In the genomic region with DNA sequence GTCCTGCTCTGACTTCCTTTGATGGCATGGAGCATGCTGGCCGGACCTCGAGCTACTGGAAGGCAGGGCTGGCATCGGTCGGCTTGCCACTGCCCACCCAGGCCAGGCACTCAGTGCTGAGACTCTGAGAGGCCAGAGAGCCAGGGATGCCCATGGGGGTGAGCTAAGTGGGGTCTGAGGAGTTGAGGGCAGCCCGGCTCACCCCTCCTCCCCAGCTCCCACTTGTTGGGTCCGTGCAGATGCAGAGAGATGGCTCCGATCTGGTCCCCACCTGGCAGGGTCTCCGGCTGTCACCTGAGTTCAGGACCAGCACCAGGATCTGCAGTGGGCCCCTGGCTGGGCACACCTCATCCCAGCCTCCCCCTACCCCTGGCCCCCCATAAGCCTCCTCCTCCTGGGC, we compare ENCODE assay signal across 32 cellular contexts. TPM values are rescaled to one million over a fixed set of nuclear protein-coding genes. Genes with fewer than 3 reads are reported as not detected.
DNase-seq lines count a peak whose midpoint lies in the region; ATAC-seq, FAIRE-seq and TF ChIP-seq lines count a peak whose summit lies in the region.
"Had no signal": no experiment of that assay in that cellular context is flagged by ENCODE, and none has a peak within 500 bp of the region (broad histone marks: within the 10 kb centered on the region; RNA-seq: fewer than 3 reads in every experiment).

No MANE protein-coding gene starts in this region.

- intact Hi-C loops in GM12878 (cut with micrococcal nuclease; ENCODE audit: unreplicated experiment): no loop called here
- intact Hi-C loops in left ventricle myocardium inferior (cut with micrococcal nuclease): no loop called here
- intact Hi-C loops in psoas muscle (cut with DNase I): no loop called here

- no TSS peak for BruUV-seq in GM12878 (replicated peaks; lab: Mats Ljungman, UMichigan)

- H3K4me1 ChIP-seq in GM12878 (ENCODE audit: control insufficient read depth, insufficient read depth, low read length): no peaks in the 10 kb centered on the region; the same call in 1 of the 2 replicates
- H3K4me1 ChIP-seq in left ventricle myocardium inferior: peaks cover 74% of the 10 kb centered on the region
- H3K4me1 ChIP-seq in psoas muscle: peaks cover 22% of the 10 kb centered on the region
- H3K4me1 ChIP-seq in urinary bladder (ENCODE audit: insufficient read depth): no peaks in the 10 kb centered on the region

- H3K36me3 ChIP-seq in GM12878 (ENCODE audit: control insufficient read depth in 2 of 2, insufficient read depth in 2 of 2, low read length in 1 of 2) (peaks cover 2 to 10% of the 10 kb centered on the region in 2 experiments; a peak in 3 of 4 replicates), left ventricle myocardium inferior (no peaks in the 10 kb centered on the region), psoas muscle (ENCODE audit: insufficient read depth in 1 of 2, low read depth in 1 of 2) (no peaks in the 10 kb centered on the region), urinary bladder (ENCODE audit: insufficient read depth) (no peaks in the 10 kb centered on the region)
- H3K36me3 ChIP-seq: BLaER1 treated with 17β-estradiol and CSF1 and Interleukin-3, amounts not matched to agents 10 nM and 100 nM; thyroid gland had no signal

- no peaks in the 10 kb centered on the region for H3K9me3 ChIP-seq in GM12878 (replicated peaks; ENCODE audit: control insufficient read depth, insufficient read depth, low read length)
- H3K9me3 ChIP-seq in left ventricle myocardium inferior (replicated peaks): no peaks in the 10 kb centered on the region
- no peaks in the 10 kb centered on the region for H3K9me3 ChIP-seq in psoas muscle
- H3K9me3 ChIP-seq: BLaER1 treated with 17β-estradiol and CSF1 and Interleukin-3, amounts not matched to agents 10 nM and 100 nM; Caco-2; MG63; thyroid gland had no signal

- FAIRE-seq in GM12878 (lab: Jason Lieb, UNC): no peak
- FAIRE-seq: endothelial cell of umbilical vein had no signal

- 89% methylated on average over 6 of the region's 8 CpGs for WGBS in GM12878 (ENCODE audit: insufficient coverage, insufficient replicate concordance, low lambda C conversion rate, missing lambda C conversion rate)
- WGBS in psoas muscle, 3 donors: 81 to 83% (median 82%) methylated on average over 8 of the region's 8 CpGs
- WGBS in urinary bladder: 87% methylated on average over 8 of the region's 8 CpGs

- TF ChIP-seq RAD21 in GM12878 (IDR thresholded peaks at IDR 0.05; ENCODE audit: insufficient read depth, low read depth, low read length): no peak

- H3K27me3 ChIP-seq in GM12878 (replicated peaks in 1 of 2; ENCODE audit: control insufficient read depth in 2 of 2, insufficient read depth in 2 of 2, low read length in 1 of 2) (no peaks in the 10 kb centered on the region), left ventricle myocardium inferior (ENCODE audit: low read depth) (peaks cover 34% of the 10 kb centered on the region), psoas muscle (ENCODE audit: insufficient read depth in 3 of 3, low read length in 2 of 3) (peaks cover 0 to 32% (median 5%) of the 10 kb centered on the region in 3 donors)
- H3K27me3 ChIP-seq: thyroid gland had no signal

- H3K79me2 ChIP-seq in GM12878 (ENCODE audit: control insufficient read depth, insufficient read depth, low read length): peaks cover 25% of the 10 kb centered on the region

- no peak overlapping the region for H3K4me3 ChIP-seq in GM12878
- peak overlapping the region; percentile 64 for H3K4me3 ChIP-seq in left ventricle myocardium inferior
- H3K4me3 ChIP-seq in psoas muscle: peak overlapping the region; percentile 54
- no peak overlapping the region for H3K4me3 ChIP-seq in urinary bladder (ENCODE audit: low read depth, low read length)
- H3K4me3 ChIP-seq: BLaER1 treated with 17β-estradiol and CSF1 and Interleukin-3, amounts not matched to agents 10 nM and 100 nM; MG63; PC-9; smooth muscle cell; thyroid gland had no signal

- no peak overlapping the region for H3K9ac ChIP-seq in GM12878 (ENCODE audit: control insufficient read depth, insufficient read depth, low read length)
- H3K9ac ChIP-seq: BLaER1 treated with 17β-estradiol and CSF1 and Interleukin-3, amounts not matched to agents 10 nM and 100 nM; KMS-11 had no signal

- TF ChIP-seq POLR2A in GM12878 (IDR thresholded peaks at IDR 0.05; ENCODE audit: low read depth, low read length): peak; percentile 21

- no peak overlapping the region for H2AFZ ChIP-seq in GM12878 (ENCODE audit: control insufficient read depth, low read depth, low read length)
- H2AFZ ChIP-seq: PC-9 had no signal

- RAD21 ChIA-PET in GM12878 (lab: Charles Lee; ENCODE audit: unreplicated experiment): no interaction called here

- TF ChIP-seq CTCF in GM12878 (IDR thresholded peaks at IDR 0.05 in 2 of 3, conservative IDR thresholded peaks at IDR 0.05 in 1 of 3; ENCODE audit: control insufficient read depth in 2 of 3, extremely low read depth in 1 of 3, insufficient read depth in 1 of 3, low read depth in 3 of 3, low read length in 3 of 3) (no peak), left ventricle myocardium inferior (IDR thresholded peaks at IDR 0.05; ENCODE audit: borderline replicate concordance) (no peak), psoas muscle (IDR thresholded peaks at IDR 0.05) (no peak), GM20000 (IDR thresholded peaks at IDR 0.05; ENCODE audit: extremely low read depth, missing control alignments) (no peak)

- peaks cover 9% of the 10 kb centered on the region for H4K20me1 ChIP-seq in GM12878 (ENCODE audit: control insufficient read depth, insufficient read depth)

- CTCF ChIA-PET in GM12878 (lab: Yijun Ruan, JAX): no interaction called here

- DNase-seq in GM12878 (ENCODE audit: low read depth, low spot score) (no peak), left ventricle myocardium inferior (peak; percentile 14), psoas muscle (peak; percentile 9 to 45), GM20000 (ENCODE audit: low spot score) (no peak), NCI-H1092 (lab: John Stamatoyannopoulos, UW) (no peak)
- no peak for DNase-seq in stimulated activated CD4-positive, alpha-beta T cell treated with anti-CD3 and anti-CD28 coated beads, Interleukin-12 subunit alpha, Interleukin-12 subunit beta, amount 100 ng/mL, for 4 hours
- DNase-seq: activated CD4-positive, alpha-beta T cell treated with anti-CD3 and anti-CD28 coated beads for 36 hours; activated CD8-positive, alpha-beta T cell treated with anti-CD3 and anti-CD28 coated beads, Interleukin-2, amount 10 ng/mL, durations not matched to agents 7 days and 5 days; activated naive CD4-positive, alpha-beta T cell treated with anti-CD3 and anti-CD28 coated beads, Interleukin-2, amount 50 U/mL, for 16 hours; amygdala; Caco-2; DMS53; H9; MG63; naive B cell; NCI-H1417; NCI-H2029; NCI-H526 treated with DMSO at 0.1 percent for 48 hours; nucleus accumbens; PC-9; SHP77; stimulated activated CD4-positive, alpha-beta T cell treated with anti-CD3 and anti-CD28 coated beads, Interleukin-2, amount 100 ng/mL, for 24 hours; thyroid gland had no signal

- POLR2A ChIA-PET in GM12878 (lab: Charles Lee): no interaction called here

- in situ Hi-C loops in GM12878 (cut with MboI): no loop called here

- H3K4me2 ChIP-seq in GM12878 (ENCODE audit: control insufficient read depth, insufficient read depth): no peak overlapping the region
- H3K4me2 ChIP-seq: KMS-11, PC-9, smooth muscle cell had no signal

- TF ChIP-seq EP300 in GM12878 (IDR thresholded peaks at IDR 0.05; ENCODE audit: borderline replicate concordance in 1 of 2, control insufficient read depth in 1 of 2, low read depth in 2 of 2, low read length in 2 of 2): no peak

- SMC1A ChIA-PET in GM12878 (lab: Charles Lee; ENCODE audit: uncharacterized antibody, unreplicated experiment): interaction anchor here (1.6 kb wide), 1 partner anchor 15 kb away, joined by 3 read pairs; no protein-coding TSS in a partner anchor

- H3K27ac ChIP-seq in GM12878 (ENCODE audit: control insufficient read depth, insufficient read depth) (no peak overlapping the region), left ventricle myocardium inferior (replicated peaks) (peak overlapping the region; percentile 89), psoas muscle (no peak overlapping the region), urinary bladder (ENCODE audit: low read depth) (peak overlapping the region; percentile 38)
- H3K27ac ChIP-seq: BLaER1 treated with 17β-estradiol and CSF1 and Interleukin-3, amounts not matched to agents 10 nM and 100 nM; KMS-11; PC-9; thyroid gland had no signal

- no peak for ATAC-seq in GM12878
- no peak for ATAC-seq in psoas muscle
- ATAC-seq: activated CD4-positive, alpha-beta T cell treated with anti-CD3 and anti-CD28 coated beads for 36 hours; activated CD8-positive, alpha-beta T cell treated with anti-CD3 and anti-CD28 coated beads, Interleukin-2, amount 10 ng/mL, durations not matched to agents 7 days and 5 days had no signal

RNA-seq across cellular contexts. Expression of gene LSP1, which starts 13.3 kb away (rescaled TPM):
- total RNA-seq in GM12878 (2013; cell fraction: nucleolus; rRNA removed): 108 and 116 TPM in 2 replicates
- total RNA-seq in GM12878 (2014; rRNA removed) (374 and 409 TPM in 2 replicates), GM12878 (2014; rRNA removed; fragmentation: Illumina TruSeq; extraction: Trizol) (152 and 171 TPM in 2 replicates), GM12878 (2021) (478 and 488 TPM in 2 replicates), left ventricle myocardium inferior (19.7 TPM), psoas muscle (10 to 100 TPM; 14.4 to 27.1 (median 19.1) TPM), urinary bladder (50.7 TPM)
- 194 TPM for polyA plus RNA-seq in GM12878 (2011; ENCODE audit: low read depth)
- polyA plus RNA-seq in GM12878 (2011; rRNA removed) (156 and 283 TPM in 2 replicates), GM12878 (2014; fragmentation: Illumina TruSeq; extraction: Trizol) (109 and 328 TPM in 2 replicates), GM12878 (2014; fragmentation: Nextera tagmentation; extraction: Ambion mirVana) (10 to 100 TPM; 19.2 to 34.2 TPM), GM12878 (2014; rRNA removed) (411 and 535 TPM in 2 replicates), GM12878 (2016; fragmentation: Nextera tagmentation; extraction: Ambion mirVana) (100 to 1,000 TPM; 442 to 487 TPM), psoas muscle (10 to 100 TPM in 1 of 3 donors, 1 to 10 TPM in 2; 7.5 to 11.5 (median 9.4) TPM), urinary bladder (160 TPM)
- polyA plus RNA-seq in GM12878 (2011; cell fraction: cytosol; rRNA removed): 242 and 323 TPM in 2 replicates
- 182 and 199 TPM in 2 replicates for polyA plus RNA-seq in GM12878 (2011; cell fraction: nucleus; rRNA removed)
- polyA plus RNA-seq in GM12878 (2012): 365 and 472 TPM in 2 replicates
- 57.7 and 106 TPM in 2 replicates for polyA minus RNA-seq in GM12878 (2011; rRNA and poly(A)+ RNA removed)
- 52.5 and 54.1 TPM in 2 replicates for polyA minus RNA-seq in GM12878 (2011; cell fraction: cytosol; rRNA and poly(A)+ RNA removed)
- polyA minus RNA-seq in GM12878 (2011; cell fraction: nucleus; rRNA and poly(A)+ RNA removed): 14.3 and 28.3 TPM in 2 replicates
- total RNA-seq: Caco-2, endothelial cell of umbilical vein, H9, pulmonary artery endothelial cell had no signal
- polyA plus RNA-seq: endothelial cell of umbilical vein had no signal

RNA-seq across cellular contexts. Expression of gene PRR33, which starts 25.5 kb away (rescaled TPM):
- total RNA-seq in GM12878 (2013; cell fraction: nucleolus; rRNA removed): not detected in 2 replicates
- total RNA-seq in GM12878 (2014; rRNA removed): not detected in 2 replicates
- total RNA-seq in GM12878 (2014; rRNA removed; fragmentation: Illumina TruSeq; extraction: Trizol): not detected in 2 replicates
- total RNA-seq in GM12878 (2021): not detected in 2 replicates
- 3.0 TPM for polyA plus RNA-seq in GM12878 (2011; ENCODE audit: low read depth)
- polyA plus RNA-seq in GM12878 (2011; rRNA removed): not detected in 2 replicates
- 0.01 TPM in 1 of 2 replicates, not detected in the other for polyA plus RNA-seq in GM12878 (2011; cell fraction: cytosol; rRNA removed)
- not detected in 2 replicates for polyA plus RNA-seq in GM12878 (2011; cell fraction: nucleus; rRNA removed)
- 6.1 and 10.8 TPM in 2 replicates for polyA plus RNA-seq in GM12878 (2012)
- polyA plus RNA-seq in GM12878 (2014; fragmentation: Illumina TruSeq; extraction: Trizol): not detected in 2 replicates
- polyA plus RNA-seq in GM12878 (2014; fragmentation: Nextera tagmentation; extraction: Ambion mirVana): under 1 TPM in 1 of 2 experiments, not detected in 1; 0.02 TPM
- 0.03 TPM in 2 replicates for polyA plus RNA-seq in GM12878 (2014; rRNA removed)
- polyA plus RNA-seq in GM12878 (2016; fragmentation: Nextera tagmentation; extraction: Ambion mirVana): 1 to 10 TPM in 1 of 2 experiments, under 1 TPM in 1; 0.74 to 1.0 TPM
- not detected in 2 replicates for polyA minus RNA-seq in GM12878 (2011; rRNA and poly(A)+ RNA removed)
- not detected in 2 replicates for polyA minus RNA-seq in GM12878 (2011; cell fraction: cytosol; rRNA and poly(A)+ RNA removed)
- polyA minus RNA-seq in GM12878 (2011; cell fraction: nucleus; rRNA and poly(A)+ RNA removed): not detected in 2 replicates
- total RNA-seq in left ventricle myocardium inferior: 2.4 TPM
- total RNA-seq in psoas muscle: 1 to 10 TPM; 1.6 to 8.9 (median 2.4) TPM
- under 1 TPM; 0.16 to 1.00 (median 0.61) TPM for polyA plus RNA-seq in psoas muscle
- total RNA-seq in urinary bladder: not detected
- polyA plus RNA-seq in urinary bladder: 0.28 TPM
- total RNA-seq: Caco-2, endothelial cell of umbilical vein, glomerular endothelial cell, H9, liver, mesothelial cell of epicardium, PC-9, pulmonary artery endothelial cell, smooth muscle cell, thyroid gland had no signal
- polyA plus RNA-seq: endothelial cell of umbilical vein, liver, smooth muscle cell had no signal

RNA-seq across cellular contexts. Expression of gene TNNI2, which starts 27.4 kb away (rescaled TPM):
- not detected in 2 replicates for total RNA-seq in GM12878 (2013; cell fraction: nucleolus; rRNA removed)
- total RNA-seq in GM12878 (2014; rRNA removed): 0.76 and 0.79 TPM in 2 replicates
- total RNA-seq in GM12878 (2014; rRNA removed; fragmentation: Illumina TruSeq; extraction: Trizol): 0.37 TPM in 1 of 2 replicates, not detected in the other
- 0.38 and 0.61 TPM in 2 replicates for total RNA-seq in GM12878 (2021)
- not detected for polyA plus RNA-seq in GM12878 (2011; ENCODE audit: low read depth)
- polyA plus RNA-seq in GM12878 (2011; rRNA removed): 0.35 TPM in 1 of 2 replicates, not detected in the other
- 0.17 and 0.24 TPM in 2 replicates for polyA plus RNA-seq in GM12878 (2011; cell fraction: cytosol; rRNA removed)
- polyA plus RNA-seq in GM12878 (2011; cell fraction: nucleus; rRNA removed): 0.57 and 0.87 TPM in 2 replicates
- polyA plus RNA-seq in GM12878 (2012): 0.72 and 0.80 TPM in 2 replicates
- not detected in 2 replicates for polyA plus RNA-seq in GM12878 (2014; fragmentation: Illumina TruSeq; extraction: Trizol)
- polyA plus RNA-seq in GM12878 (2014; fragmentation: Nextera tagmentation; extraction: Ambion mirVana): under 1 TPM; 0.14 to 0.33 TPM
- polyA plus RNA-seq in GM12878 (2014; rRNA removed): 0.37 and 0.56 TPM in 2 replicates
- polyA plus RNA-seq in GM12878 (2016; fragmentation: Nextera tagmentation; extraction: Ambion mirVana): not detected
- polyA minus RNA-seq in GM12878 (2011; rRNA and poly(A)+ RNA removed): 1.1 TPM in 1 of 2 replicates, not detected in the other
- not detected in 2 replicates for polyA minus RNA-seq in GM12878 (2011; cell fraction: cytosol; rRNA and poly(A)+ RNA removed)
- not detected in 2 replicates for polyA minus RNA-seq in GM12878 (2011; cell fraction: nucleus; rRNA and poly(A)+ RNA removed)
- not detected for total RNA-seq in left ventricle myocardium inferior
- 1,000 to 10,000 TPM in 3 of 4 donors, 100 to 1,000 TPM in 1; 985 to 3,047 (median 2,750) TPM for total RNA-seq in psoas muscle
- 1,000 to 10,000 TPM; 1,614 to 6,537 (median 3,259) TPM for polyA plus RNA-seq in psoas muscle
- total RNA-seq in urinary bladder: 32.6 TPM
- 4.6 TPM for polyA plus RNA-seq in urinary bladder
- total RNA-seq: activated CD4-positive, alpha-beta T cell treated with anti-CD3 and anti-CD28 coated beads for 36 hours; endothelial cell of umbilical vein; glomerular endothelial cell; H9; pulmonary artery endothelial cell; thyroid gland had no signal
- polyA plus RNA-seq: endothelial cell of umbilical vein had no signal

RNA-seq across cellular contexts. Expression of gene SYT8, which starts 31.4 kb away (rescaled TPM):
- total RNA-seq in GM12878 (2013; cell fraction: nucleolus; rRNA removed): not detected in 2 replicates
- total RNA-seq in GM12878 (2014; rRNA removed) (not detected in 2 replicates), GM12878 (2014; rRNA removed; fragmentation: Illumina TruSeq; extraction: Trizol) (not detected in 2 replicates), GM12878 (2021) (0.19 TPM in 1 of 2 replicates, not detected in the other), left ventricle myocardium inferior (not detected), psoas muscle (under 1 TPM in 1 of 4 donors, not detected in 3; 0.28 TPM), urinary bladder (3.4 TPM)
- polyA plus RNA-seq in GM12878 (2011; ENCODE audit: low read depth): 0.16 TPM
- polyA plus RNA-seq in GM12878 (2011; rRNA removed) (not detected in 2 replicates), GM12878 (2014; fragmentation: Illumina TruSeq; extraction: Trizol) (not detected in 2 replicates), GM12878 (2014; fragmentation: Nextera tagmentation; extraction: Ambion mirVana) (not detected), GM12878 (2014; rRNA removed) (0.44 TPM in 1 of 2 replicates, not detected in the other), GM12878 (2016; fragmentation: Nextera tagmentation; extraction: Ambion mirVana) (not detected), psoas muscle (under 1 TPM in 2 of 3 donors, not detected in 1; 0.04 to 0.06 TPM), urinary bladder (35.6 TPM)
- 0.09 TPM in 1 of 2 replicates, not detected in the other for polyA plus RNA-seq in GM12878 (2011; cell fraction: cytosol; rRNA removed)
- polyA plus RNA-seq in GM12878 (2011; cell fraction: nucleus; rRNA removed): 1.3 and 1.4 TPM in 2 replicates
- 0.16 and 0.46 TPM in 2 replicates for polyA plus RNA-seq in GM12878 (2012)
- polyA minus RNA-seq in GM12878 (2011; rRNA and poly(A)+ RNA removed): not detected in 2 replicates
- polyA minus RNA-seq in GM12878 (2011; cell fraction: cytosol; rRNA and poly(A)+ RNA removed): not detected in 2 replicates
- polyA minus RNA-seq in GM12878 (2011; cell fraction: nucleus; rRNA and poly(A)+ RNA removed): 0.19 TPM in 1 of 2 replicates, not detected in the other
- total RNA-seq: activated CD4-positive, alpha-beta T cell treated with anti-CD3 and anti-CD28 coated beads for 36 hours; activated CD8-positive, alpha-beta T cell treated with anti-CD3 and anti-CD28 coated beads, Interleukin-2, amount 10 ng/mL, durations not matched to agents 7 days and 5 days; endothelial cell of umbilical vein; glomerular endothelial cell; H9; pulmonary artery endothelial cell; thyroid gland had no signal
- polyA plus RNA-seq: endothelial cell of umbilical vein had no signal

RNA-seq across cellular contexts. Expression of gene TNNT3, which starts 53.3 kb away (rescaled TPM):
- total RNA-seq in GM12878 (2013; cell fraction: nucleolus; rRNA removed): 23.0 and 26.1 TPM in 2 replicates
- total RNA-seq in GM12878 (2014; rRNA removed): not detected in 2 replicates
- not detected in 2 replicates for total RNA-seq in GM12878 (2014; rRNA removed; fragmentation: Illumina TruSeq; extraction: Trizol)
- not detected in 2 replicates for total RNA-seq in GM12878 (2021)
- 1.0 TPM for polyA plus RNA-seq in GM12878 (2011; ENCODE audit: low read depth)
- 0.39 and 0.50 TPM in 2 replicates for polyA plus RNA-seq in GM12878 (2011; rRNA removed)
- polyA plus RNA-seq in GM12878 (2011; cell fraction: cytosol; rRNA removed): 0.24 and 0.27 TPM in 2 replicates
- 6.6 and 8.8 TPM in 2 replicates for polyA plus RNA-seq in GM12878 (2011; cell fraction: nucleus; rRNA removed)
- polyA plus RNA-seq in GM12878 (2012): 2.7 and 2.9 TPM in 2 replicates
- polyA plus RNA-seq in GM12878 (2014; fragmentation: Illumina TruSeq; extraction: Trizol): 0.40 TPM in 1 of 2 replicates, not detected in the other
- not detected for polyA plus RNA-seq in GM12878 (2014; fragmentation: Nextera tagmentation; extraction: Ambion mirVana)
- not detected in 2 replicates for polyA plus RNA-seq in GM12878 (2014; rRNA removed)
- not detected for polyA plus RNA-seq in GM12878 (2016; fragmentation: Nextera tagmentation; extraction: Ambion mirVana)
- 0.29 TPM in 1 of 2 replicates, not detected in the other for polyA minus RNA-seq in GM12878 (2011; rRNA and poly(A)+ RNA removed)
- polyA minus RNA-seq in GM12878 (2011; cell fraction: cytosol; rRNA and poly(A)+ RNA removed): not detected in 2 replicates
- 0.38 and 0.60 TPM in 2 replicates for polyA minus RNA-seq in GM12878 (2011; cell fraction: nucleus; rRNA and poly(A)+ RNA removed)
- total RNA-seq in left ventricle myocardium inferior: 30.7 TPM
- 1,000 to 10,000 TPM; 1,884 to 7,638 (median 4,017) TPM for total RNA-seq in psoas muscle
- 1,000 to 10,000 TPM; 1,367 to 5,833 (median 3,289) TPM for polyA plus RNA-seq in psoas muscle
- total RNA-seq in urinary bladder: 61.6 TPM
- 39.3 TPM for polyA plus RNA-seq in urinary bladder
- total RNA-seq: endothelial cell of umbilical vein, glomerular endothelial cell, H9, PC-9, pulmonary artery endothelial cell had no signal
- polyA plus RNA-seq: endothelial cell of umbilical vein had no signal

Comparison
In these comparisons a context has a peak if more than half of its experiments do, and no peak if none do; other contexts are left out.
1. DNase-seq: peak in left ventricle myocardium inferior (single experiment) and psoas muscle (2 of 2); none in GM12878 (single experiment), GM20000 (single experiment), NCI-H1092 (single experiment) and stimulated activated CD4-positive, alpha-beta T cell treated with anti-CD3 and anti-CD28 coated beads, Interleukin-12 subunit alpha, Interleukin-12 subunit beta, amount 100 ng/mL, for 4 hours (single experiment).
2. H3K27ac ChIP-seq: peak in left ventricle myocardium inferior (single experiment) and urinary bladder (single experiment); none in GM12878 (single experiment) and psoas muscle (single experiment).
3. H3K4me3 ChIP-seq: peak in left ventricle myocardium inferior (single experiment) and psoas muscle (single experiment); none in GM12878 (single experiment) and urinary bladder (single experiment).
4. RNA of gene TNNI2, which starts 27.4 kb away (total RNA-seq): 985 to 3,047 TPM in psoas muscle; 32.6 TPM in urinary bladder (single experiment), 0.37 to 0.79 TPM in GM12878 and not detected in left ventricle myocardium inferior (single experiment); every median in the first group is over 10 times any median in the second.